21 cellular contexts compared by ENCODE assay signal in the genomic region with DNA sequence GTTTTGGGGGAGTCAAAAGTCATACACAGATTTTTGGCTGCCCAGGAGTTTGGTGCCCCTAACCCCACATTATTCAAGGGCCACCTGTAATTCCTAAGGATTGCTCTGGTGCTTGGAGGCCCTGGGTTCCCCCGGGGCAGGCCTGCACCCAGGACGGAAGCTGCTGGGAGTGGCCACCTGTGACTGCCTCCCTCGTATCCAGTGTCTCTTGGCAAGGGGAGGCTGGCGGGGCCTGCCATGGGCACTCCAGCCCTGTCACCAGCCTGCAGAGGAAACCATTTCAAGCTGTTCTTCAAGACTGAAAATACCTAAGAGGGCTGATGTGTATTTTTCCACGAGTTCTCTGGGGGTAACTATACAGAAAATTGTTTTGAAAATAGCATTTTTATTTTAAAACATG. TPM values are rescaled to one million over a fixed set of nuclear protein-coding genes. Genes with fewer than 3 reads are reported as not detected.
"Had no signal": no experiment of that assay in that cellular context is flagged by ENCODE, and none has a peak within 500 bp of the region (broad histone marks: within the 10 kb centered on the region; RNA-seq: fewer than 3 reads in every experiment).

No MANE protein-coding gene starts in this region.

- H3K4me3 ChIP-seq: esophagus muscularis mucosa, gastrocnemius medialis, heart right ventricle, left ventricle myocardium inferior, lung, testis, transverse colon had no signal

- DNase-seq: effector memory CD8-positive, alpha-beta T cell; gastrocnemius medialis; heart right ventricle; hypothalamus; left ventricle myocardium inferior; mesendoderm; naive thymus-derived CD4-positive, alpha-beta T cell; nephron progenitor cell; stimulated activated CD4-positive, alpha-beta T cell treated with anti-CD3 and anti-CD28 coated beads, Interleukin-2, amount 100 ng/mL, for 24 hours; stimulated activated CD4-positive, alpha-beta T cell treated with anti-CD3 and anti-CD28 coated beads, Interleukin-4, amount 100 ng/mL, for 4 hours; stimulated activated naive B cell treated with anti-CD40 and anti-IgM and Interleukin-4, amounts not matched to agents 10 μg/mL and 1 μg/mL and 100 μg/mL, for 72 hours; stimulated activated naive CD8-positive, alpha-beta T cell treated with anti-CD3 and anti-CD28 coated beads, Interleukin-15, amount 100 ng/mL, for 72 hours; testis; transverse colon had no signal

- H3K9me3 ChIP-seq: gastrocnemius medialis, testis, transverse colon had no signal

- H3K36me3 ChIP-seq: esophagus muscularis mucosa, gastrocnemius medialis, heart right ventricle, left ventricle myocardium inferior, transverse colon had no signal

- H3K27ac ChIP-seq: epithelial cell of prostate, esophagus muscularis mucosa, gastrocnemius medialis, heart right ventricle, left ventricle myocardium inferior, testis, transverse colon had no signal

- H3K4me1 ChIP-seq: esophagus muscularis mucosa, gastrocnemius medialis, heart right ventricle, left ventricle myocardium inferior, testis, transverse colon had no signal

- ATAC-seq: effector memory CD8-positive, alpha-beta T cell; gastrocnemius medialis; heart right ventricle; naive thymus-derived CD4-positive, alpha-beta T cell; sciatic nerve; stimulated activated naive B cell treated with anti-CD40 and anti-IgM and Interleukin-4, amounts not matched to agents 10 μg/mL and 1 μg/mL and 100 μg/mL, for 72 hours; stimulated activated naive CD8-positive, alpha-beta T cell treated with anti-CD3 and anti-CD28 coated beads, Interleukin-15, amount 100 ng/mL, for 72 hours had no signal

- H3K27me3 ChIP-seq: testis, transverse colon had no signal

RNA-seq across cellular contexts. Expression of a gene that starts 24.5 kb away (rescaled TPM):
- total RNA-seq: esophagus muscularis mucosa; gastrocnemius medialis; left ventricle myocardium inferior; mononuclear cell; naive thymus-derived CD4-positive, alpha-beta T cell; pulmonary artery endothelial cell; subcutaneous adipose tissue had no signal
- polyA plus RNA-seq: naive thymus-derived CD4-positive, alpha-beta T cell had no signal

RNA-seq across cellular contexts. Expression of a gene that starts 36.8 kb away (rescaled TPM):
- total RNA-seq: gastrocnemius medialis; mononuclear cell; naive thymus-derived CD4-positive, alpha-beta T cell; pulmonary artery endothelial cell had no signal
- polyA plus RNA-seq: naive thymus-derived CD4-positive, alpha-beta T cell had no signal
